In the genomic region with DNA sequence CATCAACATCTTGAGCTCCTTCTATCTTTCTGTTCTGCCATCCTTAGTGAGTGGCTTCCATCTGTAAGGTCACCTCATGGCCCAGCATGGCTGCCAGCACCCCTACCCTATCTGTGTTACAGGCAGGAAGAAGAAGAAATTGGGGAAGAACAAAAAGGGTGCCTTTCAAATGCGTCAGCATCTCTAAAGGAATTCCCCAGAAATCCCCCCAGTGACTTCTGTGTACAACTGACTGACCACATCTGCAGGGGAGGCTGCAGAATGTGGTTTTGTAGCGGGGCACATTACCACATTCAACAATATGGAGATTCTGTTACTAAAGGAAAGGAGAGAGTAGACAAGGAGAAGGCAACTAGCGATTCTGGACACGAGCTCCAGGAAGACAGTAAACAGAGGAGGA, we compare ENCODE assay signal across 9 cellular contexts. TPM values are rescaled to one million over a fixed set of nuclear protein-coding genes. Genes with fewer than 3 reads are reported as not detected.
A peak's percentile ranks its signal among the peaks of the same experiment; 100 is the strongest.
DNase-seq lines count a peak whose midpoint lies in the region; ATAC-seq, FAIRE-seq and TF ChIP-seq lines count a peak whose summit lies in the region.
"Had no signal": no experiment of that assay in that cellular context is flagged by ENCODE, and none has a peak within 500 bp of the region (broad histone marks: within the 10 kb centered on the region; RNA-seq: fewer than 3 reads in every experiment).

No MANE protein-coding gene starts in this region.

- no peak for TF ChIP-seq CTCF in breast epithelium (IDR thresholded peaks at IDR 0.05)

- ATAC-seq in GM18498 (IDR thresholded peaks at IDR 0.05; ENCODE audit: unreplicated experiment) (peak; percentile 44), GM21825 (IDR thresholded peaks at IDR 0.05; ENCODE audit: unreplicated experiment) (peak; percentile 37), Right ventricle myocardium inferior (no peak)

- no peak for TF ChIP-seq POLR2A in breast epithelium (IDR thresholded peaks at IDR 0.05)

- DNase-seq in RCC 7860 (ENCODE audit: low spot score) (peak; percentile 80), iris pigment epithelial cell (ENCODE audit: low read depth) (peak; percentile 70), breast epithelium (ENCODE audit: low spot score in 2 of 2) (no peak), NCI-H1092 treated with DMSO at 0.1 percent for 48 hours (lab: John Stamatoyannopoulos, UW) (no peak), Right ventricle myocardium inferior (ENCODE audit: missing footprints) (no peak), ecto neural progenitor cell (ENCODE audit: low spot score) (no peak)
- DNase-seq: NCI-H187 had no signal

- intact Hi-C loops in breast epithelium (cut with DNase I; ENCODE audit: low total_unique reads), result no loop called here
- intact Hi-C loops in Right ventricle myocardium inferior (cut with DNase I), result loop anchor here (10.0 kb wide), 2 partner anchors 823 to 1033 kb away; no protein-coding TSS in a partner anchor

- H3K27ac ChIP-seq in breast epithelium, result no peak overlapping the region

- peak; percentile 11 for FAIRE-seq in RCC 7860 (lab: Jason Lieb, UNC)

- H3K27me3 ChIP-seq in breast epithelium, result no peaks in the 10 kb centered on the region

- H3K4me1 ChIP-seq in breast epithelium, result peaks cover 0 to 6% of the 10 kb centered on the region in 2 donors

- no peaks in the 10 kb centered on the region for H3K36me3 ChIP-seq in breast epithelium

- no peak overlapping the region for H3K4me3 ChIP-seq in breast epithelium

- H3K9me3 ChIP-seq in breast epithelium, result no peaks in the 10 kb centered on the region

RNA-seq across cellular contexts. Expression of a gene that starts 40.1 kb away (rescaled TPM):
- total RNA-seq in breast epithelium (10 to 100 TPM; 30.2 to 44.5 (median 40.3) TPM), Right ventricle myocardium inferior (13.7 TPM)

RNA-seq across cellular contexts. Expression of a gene that starts 40.5 kb away (rescaled TPM):
- total RNA-seq in breast epithelium (100 to 1,000 TPM in 1 of 3 donors, 10 to 100 TPM in 2; 86.3 to 121 (median 92.9) TPM), Right ventricle myocardium inferior (49.6 TPM)

Comparison
In these comparisons a context has a peak if more than half of its experiments do, and no peak if none do; other contexts are left out.
1. DNase-seq: peak in RCC 7860 (single experiment) and iris pigment epithelial cell (single experiment); none in breast epithelium (0 of 2), NCI-H1092 treated with DMSO at 0.1 percent for 48 hours (single experiment), Right ventricle myocardium inferior (single experiment) and ecto neural progenitor cell (single experiment).